12 cellular contexts compared by ENCODE assay signal in the genomic region with DNA sequence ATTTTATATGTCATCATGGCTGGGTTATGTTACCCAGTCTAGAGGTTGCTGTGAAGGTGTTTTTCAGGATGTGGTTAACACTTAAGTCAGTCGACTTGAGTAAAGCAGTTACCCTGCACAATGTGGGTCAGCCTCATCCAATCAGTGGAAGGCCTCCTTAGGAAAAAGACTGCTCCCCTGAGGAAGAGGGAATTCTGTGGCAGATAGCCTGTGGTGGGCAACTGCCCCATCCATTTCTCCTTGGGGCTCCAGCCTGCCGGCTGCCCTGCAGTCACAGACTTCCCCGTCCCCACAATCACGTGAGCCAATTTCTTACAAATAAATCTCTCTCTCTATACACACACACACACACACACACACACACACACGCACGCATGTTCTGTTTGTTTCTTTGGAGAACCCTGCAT. TPM values are rescaled to one million over a fixed set of nuclear protein-coding genes. Genes with fewer than 3 reads are reported as not detected.
A peak's percentile ranks its signal among the peaks of the same experiment; 100 is the strongest.
DNase-seq lines count a peak whose midpoint lies in the region; ATAC-seq, FAIRE-seq and TF ChIP-seq lines count a peak whose summit lies in the region.
"Had no signal": no experiment of that assay in that cellular context is flagged by ENCODE, and none has a peak within 500 bp of the region (broad histone marks: within the 10 kb centered on the region; RNA-seq: fewer than 3 reads in every experiment).

No MANE protein-coding gene starts in this region.

- peaks cover 20% of the 10 kb centered on the region for H3K36me3 Mint-ChIP-seq in activated CD4-positive, alpha-beta T cell treated with anti-CD3 and anti-CD28 coated beads, Interleukin-2, amount 10 ng/mL, durations not matched to agents 24 days and 14 days (ENCODE audit: low read depth)
- peaks cover 46% of the 10 kb centered on the region for H3K36me3 Mint-ChIP-seq in effector memory CD8-positive, alpha-beta T cell (ENCODE audit: insufficient read depth)

- no peaks in the 10 kb centered on the region for H3K27me3 Mint-ChIP-seq in activated CD4-positive, alpha-beta T cell treated with anti-CD3 and anti-CD28 coated beads, Interleukin-2, amount 10 ng/mL, durations not matched to agents 24 days and 14 days
- H3K27me3 Mint-ChIP-seq in effector memory CD8-positive, alpha-beta T cell, result no peaks in the 10 kb centered on the region

- no peaks in the 10 kb centered on the region for H3F3A ChIP-seq in PC-3 (ENCODE audit: low read length, unreplicated experiment)

- no peak for TF ChIP-seq POLR2A in GM12892 (IDR thresholded peaks at IDR 0.05; ENCODE audit: low read depth, low read length)

- no peak overlapping the region for H3K4me2 ChIP-seq in PC-3 (ENCODE audit: low read length)
- H3K4me2 ChIP-seq: BLaER1 had no signal

- no TSS peak for BruUV-seq in PC-3 (replicated peaks; lab: Mats Ljungman, UMichigan)

- ATAC-seq in HG03108 (IDR thresholded peaks at IDR 0.05; ENCODE audit: unreplicated experiment), result peak; percentile 44
- ATAC-seq in effector memory CD8-positive, alpha-beta T cell (replicated peaks), result peak; percentile 76
- ATAC-seq in HG02678 (IDR thresholded peaks at IDR 0.05; ENCODE audit: unreplicated experiment), result no peak
- ATAC-seq in foreskin keratinocyte, result no peak
- no peak for ATAC-seq in PC-3
- ATAC-seq: Panc1 had no signal

- POLR2A ChIA-PET in PC-3 (lab: Charles Lee; ENCODE audit: unreplicated experiment), result no interaction called here

- peak overlapping the region; percentile 5 for H3K4me3 Mint-ChIP-seq in activated CD4-positive, alpha-beta T cell treated with anti-CD3 and anti-CD28 coated beads, Interleukin-2, amount 10 ng/mL, durations not matched to agents 24 days and 14 days
- H3K4me3 Mint-ChIP-seq in effector memory CD8-positive, alpha-beta T cell, result peak overlapping the region; percentile 73 to 79
- H3K4me3 Mint-ChIP-seq: nephron had no signal

- no peak overlapping the region for H3K9ac ChIP-seq in PC-3 (ENCODE audit: low read length)
- H3K9ac ChIP-seq: BLaER1 had no signal

- H3K4me1 Mint-ChIP-seq in activated CD4-positive, alpha-beta T cell treated with anti-CD3 and anti-CD28 coated beads, Interleukin-2, amount 10 ng/mL, durations not matched to agents 24 days and 14 days, result peaks cover 62% of the 10 kb centered on the region
- H3K4me1 Mint-ChIP-seq in effector memory CD8-positive, alpha-beta T cell (ENCODE audit: low read depth in 2 of 2), result peaks cover 75 to 85% of the 10 kb centered on the region in 2 donors
- H3K4me1 Mint-ChIP-seq: nephron had no signal

- intact Hi-C loops in activated CD4-positive, alpha-beta T cell treated with anti-CD3 and anti-CD28 coated beads, Interleukin-2, amount 10 ng/mL, durations not matched to agents 24 days and 14 days (cut with micrococcal nuclease), result loop anchor here (5.0 kb wide), 3 partner anchors 35 to 210 kb away; a partner anchor contains a TSS
- intact Hi-C loops in PC-3 (cut with micrococcal nuclease), result no loop called here

- TF ChIP-seq CTCF in foreskin keratinocyte (conservative IDR thresholded peaks at IDR 0.05), result no peak
- TF ChIP-seq CTCF in PC-3 (conservative IDR thresholded peaks at IDR 0.05; ENCODE audit: low read depth, low read length), result no peak

- DNase-seq in GM12892 (ENCODE audit: insufficient read length) (no peak), foreskin keratinocyte (no peak), germinal center (ENCODE audit: low spot score) (no peak), PC-3 (no peak)
- DNase-seq in activated CD4-positive, alpha-beta T cell treated with anti-CD3 and anti-CD28 coated beads, Interleukin-2, amount 10 ng/mL, durations not matched to agents 24 days and 14 days, result peak; percentile 85
- peak; percentile 57 to 68 (median 58) for DNase-seq in effector memory CD8-positive, alpha-beta T cell

- H3K4me1 ChIP-seq in foreskin keratinocyte, result no peaks in the 10 kb centered on the region
- H3K4me1 ChIP-seq in PC-3 (ENCODE audit: insufficient read depth, low read length), result peaks cover 10% of the 10 kb centered on the region; the same call in 1 of the 2 replicates

- no peaks in the 10 kb centered on the region for H3K36me3 ChIP-seq in PC-3 (ENCODE audit: low read depth, low read length)
- H3K36me3 ChIP-seq: BLaER1 had no signal

- H3K27ac ChIP-seq in foreskin keratinocyte, result no peak overlapping the region
- H3K27ac ChIP-seq in PC-3 (ENCODE audit: low read length), result no peak overlapping the region
- H3K27ac ChIP-seq: BLaER1 had no signal

- peak overlapping the region; percentile 66 for H3K27ac Mint-ChIP-seq in activated CD4-positive, alpha-beta T cell treated with anti-CD3 and anti-CD28 coated beads, Interleukin-2, amount 10 ng/mL, durations not matched to agents 24 days and 14 days
- peak overlapping the region; percentile 93 to 96 for H3K27ac Mint-ChIP-seq in effector memory CD8-positive, alpha-beta T cell
- H3K27ac Mint-ChIP-seq: nephron had no signal

- H3K9me3 Mint-ChIP-seq in activated CD4-positive, alpha-beta T cell treated with anti-CD3 and anti-CD28 coated beads, Interleukin-2, amount 10 ng/mL, durations not matched to agents 24 days and 14 days, result peaks cover 14% of the 10 kb centered on the region
- H3K9me3 Mint-ChIP-seq in effector memory CD8-positive, alpha-beta T cell, result peaks cover 12 to 18% of the 10 kb centered on the region in 2 donors
- H3K9me3 Mint-ChIP-seq: nephron had no signal

- peak; percentile 57 for FAIRE-seq in GM12892 (lab: Jason Lieb, UNC)

- CTCF ChIA-PET in PC-3 (lab: Charles Lee), result no interaction called here

- no peak overlapping the region for H3K4me3 ChIP-seq in PC-3 (ENCODE audit: low read length)
- H3K4me3 ChIP-seq: BLaER1, dorsolateral prefrontal cortex had no signal

- H3K9me2 ChIP-seq in PC-3 (replicated peaks; ENCODE audit: low read length), result no peaks in the 10 kb centered on the region

- H2AFZ ChIP-seq in PC-3 (ENCODE audit: low read length), result no peak overlapping the region

- H3K9me3 ChIP-seq in PC-3 (ENCODE audit: low read length), result no peaks in the 10 kb centered on the region
- H3K9me3 ChIP-seq: BLaER1 had no signal

- H3K27me3 ChIP-seq in foreskin keratinocyte, result no peaks in the 10 kb centered on the region
- no peaks in the 10 kb centered on the region for H3K27me3 ChIP-seq in PC-3 (ENCODE audit: low read length)
- H3K27me3 ChIP-seq: BLaER1, dorsolateral prefrontal cortex had no signal

- no peaks in the 10 kb centered on the region for H3K79me2 ChIP-seq in PC-3 (ENCODE audit: low read length)

- H4K20me1 ChIP-seq in PC-3 (ENCODE audit: low read length), result no peaks in the 10 kb centered on the region
- H4K20me1 ChIP-seq: BLaER1 had no signal

RNA-seq across cellular contexts. Expression of a gene that starts 34.5 kb away (rescaled TPM):
- polyA plus RNA-seq in GM12892 (2012; ENCODE audit: missing spikeins), result 92.3 TPM
- 17.1 and 18.1 TPM in 2 replicates for total RNA-seq in activated CD4-positive, alpha-beta T cell treated with anti-CD3 and anti-CD28 coated beads, Interleukin-2, amount 10 ng/mL, durations not matched to agents 24 days and 14 days
- total RNA-seq in foreskin keratinocyte (22.8 and 28.9 TPM in 2 replicates), PC-3 (2014; rRNA removed) (10.0 and 26.7 TPM in 2 replicates)
- 30.1 and 40.3 TPM in 2 replicates for polyA plus RNA-seq in foreskin keratinocyte

Comparison
In these comparisons a context has a peak if more than half of its experiments do, and no peak if none do; other contexts are left out.
1. DNase-seq: peak in activated CD4-positive, alpha-beta T cell treated with anti-CD3 and anti-CD28 coated beads, Interleukin-2, amount 10 ng/mL, durations not matched to agents 24 days and 14 days (single experiment) and effector memory CD8-positive, alpha-beta T cell (3 of 3); none in GM12892 (single experiment), foreskin keratinocyte (0 of 2), germinal center (single experiment) and PC-3 (single experiment).
2. ATAC-seq: peak in HG03108 (single experiment) and effector memory CD8-positive, alpha-beta T cell (single experiment); none in HG02678 (single experiment), foreskin keratinocyte (single experiment) and PC-3 (single experiment).